9 cellular contexts compared by ENCODE assay signal in the genomic region with DNA sequence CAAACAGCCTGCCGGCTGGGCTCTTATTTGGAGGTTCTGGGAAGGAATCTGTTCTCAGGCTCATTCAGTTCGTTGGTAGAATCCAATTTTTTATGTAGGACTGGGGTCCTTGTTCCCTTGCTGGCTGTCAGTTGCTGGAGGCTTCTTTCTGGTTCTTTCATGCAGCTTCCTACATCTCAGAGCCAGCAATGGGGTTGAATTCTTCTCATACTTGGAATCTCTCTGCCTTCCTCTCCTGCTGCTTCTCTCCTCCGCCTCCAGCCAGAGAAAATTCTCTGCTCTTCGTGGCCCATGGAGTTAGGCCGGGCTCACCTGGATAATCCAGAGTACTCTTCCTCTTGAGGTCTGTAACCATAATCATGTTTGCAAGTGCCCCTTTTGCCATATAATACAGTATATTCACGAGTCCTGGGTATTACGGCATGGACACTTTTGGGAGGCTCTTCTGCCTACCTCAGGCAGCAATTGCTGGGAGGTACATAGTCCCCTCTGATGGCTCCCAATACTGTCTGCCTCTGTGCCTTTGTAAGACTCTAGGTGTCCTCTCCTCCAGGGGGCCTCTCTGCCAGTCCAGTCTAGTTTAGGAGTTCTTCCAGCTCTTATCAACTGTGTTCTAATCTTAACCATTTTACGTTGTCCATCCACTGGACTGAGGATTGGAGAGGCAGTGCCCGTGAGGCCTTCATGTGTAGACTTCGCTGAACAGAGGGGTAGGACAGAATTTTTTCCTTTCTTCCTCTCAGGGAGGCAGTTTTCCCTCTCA. TPM values are rescaled to one million over a fixed set of nuclear protein-coding genes. Genes with fewer than 3 reads are reported as not detected.
A peak's percentile ranks its signal among the peaks of the same experiment; 100 is the strongest.
DNase-seq lines count a peak whose midpoint lies in the region; ATAC-seq and TF ChIP-seq lines count a peak whose summit lies in the region.
"Had no signal": no experiment of that assay in that cellular context is flagged by ENCODE, and none has a peak within 500 bp of the region (broad histone marks: within the 10 kb centered on the region; RNA-seq: fewer than 3 reads in every experiment).

No MANE protein-coding gene starts in this region.

- H2BK120ac ChIP-seq in trophoblast cell (ENCODE audit: insufficient read depth, low read length, poor library complexity) = no peak overlapping the region

- ATAC-seq in SK-N-SH treated with all-trans-retinoic acid at 6 μM for 48 hours (no peak), HG02970 (IDR thresholded peaks at IDR 0.05; ENCODE audit: low FRiP score, unreplicated experiment) (no peak)

- CTCF ChIA-PET in SK-N-SH (lab: Yijun Ruan, JAX) = interaction anchor here (1.0 to 2.0 kb wide), 3 partner anchors 9 to 26 kb away, joined by 3 to 5 read pairs (median 5); no protein-coding TSS in a partner anchor
- CTCF ChIA-PET in PC-9 (lab: Charles Lee) = no interaction called here

- no TSS peak for BruUV-seq in PC-9 (replicated peaks; lab: Mats Ljungman, UMichigan)

- no peak overlapping the region for H4K12ac ChIP-seq in trophoblast cell (ENCODE audit: low read depth, low read length)

- TF ChIP-seq RAD21 in SK-N-SH (IDR thresholded peaks at IDR 0.05; ENCODE audit: low read length) = no peak

- peaks cover 13% of the 10 kb centered on the region for H3K27me3 Mint-ChIP-seq in endothelial cell (ENCODE audit: unreplicated experiment)

- peak overlapping the region; percentile 37 for H3K27ac Mint-ChIP-seq in endothelial cell (ENCODE audit: unreplicated experiment)

- H4K20me1 ChIP-seq in SK-N-SH (ENCODE audit: insufficient read depth) = peaks cover 14% of the 10 kb centered on the region; the same call in 1 of the 2 replicates
- H4K20me1 ChIP-seq in PC-9 (ENCODE audit: insufficient read depth) = no peaks in the 10 kb centered on the region; the same call in 1 of the 2 replicates

- no peak overlapping the region for H3K14ac ChIP-seq in trophoblast cell (ENCODE audit: low read length)

- H3K4me3 Mint-ChIP-seq in endothelial cell (ENCODE audit: unreplicated experiment) = peak overlapping the region; percentile 81

- H3K79me1 ChIP-seq in trophoblast cell (ENCODE audit: low read length) = peaks cover 10% of the 10 kb centered on the region

- DNase-seq in SK-N-SH (no peak), PC-9 (no peak), endothelial cell (ENCODE audit: low spot score) (no peak), trophoblast cell (peak in 1 of 2 donors; percentile 32), occipital lobe (lab: John Stamatoyannopoulos, UW) (no peak), DMS153 treated with DMSO at 0.1 percent for 48 hours (lab: John Stamatoyannopoulos, UW; ENCODE audit: unreplicated experiment) (no peak)

- POLR2A ChIA-PET in SK-N-SH (lab: Yijun Ruan, JAX) = no interaction called here
- POLR2A ChIA-PET in PC-9 (lab: Charles Lee; ENCODE audit: unreplicated experiment) = interaction anchor here (0.7 kb wide), 1 partner anchor 33 kb away, joined by 8 read pairs; no protein-coding TSS in a partner anchor

- H3K4me2 ChIP-seq in SK-N-SH = peak overlapping the region; percentile 96
- peak overlapping the region; percentile 95 for H3K4me2 ChIP-seq in PC-9
- H3K4me2 ChIP-seq in trophoblast cell (ENCODE audit: low read length) = peak overlapping the region; percentile 99

- no peaks in the 10 kb centered on the region for H3K27me3 ChIP-seq in SK-N-SH (ENCODE audit: insufficient read depth)
- H3K27me3 ChIP-seq in PC-9 (ENCODE audit: insufficient read depth, low read depth) = no peaks in the 10 kb centered on the region
- H3K27me3 ChIP-seq in trophoblast cell (ENCODE audit: insufficient read depth, low read length) = no peaks in the 10 kb centered on the region

- H3K9ac ChIP-seq in SK-N-SH = no peak overlapping the region
- H3K9ac ChIP-seq in trophoblast cell (ENCODE audit: low read length) = no peak overlapping the region

- H3F3A ChIP-seq in SK-N-SH (replicated peaks; ENCODE audit: insufficient read depth) (peaks cover 3% of the 10 kb centered on the region), PC-9 (ENCODE audit: insufficient read depth, low read depth) (peaks cover 10% of the 10 kb centered on the region)

- H4K8ac ChIP-seq in trophoblast cell (ENCODE audit: low read depth, low read length) = no peak overlapping the region

- H3K4me3 ChIP-seq in SK-N-SH (ENCODE audit: low read depth in 2 of 2, low read length in 1 of 2) (peak overlapping the region; percentile 84 to 99; a peak in 3 of 4 replicates), PC-9 (peak overlapping the region; percentile 82; the same call in 1 of the 2 replicates), trophoblast cell (ENCODE audit: low read depth, low read length) (no peak overlapping the region)

- no peak overlapping the region for H3K18ac ChIP-seq in trophoblast cell (ENCODE audit: low read length)

- H4K91ac ChIP-seq in trophoblast cell (ENCODE audit: low read depth, low read length) = no peak overlapping the region

- TF ChIP-seq EP300 in SK-N-SH (IDR thresholded peaks at IDR 0.05; ENCODE audit: borderline replicate concordance in 1 of 2, low read depth in 1 of 2, low read length in 1 of 2) = no peak

- 80% methylated on average over 10 of the region's 10 CpGs for WGBS in SK-N-SH (ENCODE audit: low lambda C conversion rate)
- WGBS in trophoblast cell (ENCODE audit: extremely low coverage, insufficient coverage, insufficient read length) = no CpG with 5 or more reads among the region's 10 CpGs

- H3K9me3 ChIP-seq in SK-N-SH (no peaks in the 10 kb centered on the region), PC-9 (ENCODE audit: insufficient read depth, low read depth) (no peaks in the 10 kb centered on the region), trophoblast cell (ENCODE audit: insufficient read depth, low read depth, low read length) (no peaks in the 10 kb centered on the region)

- peak overlapping the region; percentile 41 for H3K4ac ChIP-seq in trophoblast cell (ENCODE audit: low read depth, low read length)

- no peak overlapping the region for H2AFZ ChIP-seq in SK-N-SH (ENCODE audit: low read depth)
- H2AFZ ChIP-seq in PC-9 = no peak overlapping the region
- H2AFZ ChIP-seq in trophoblast cell (ENCODE audit: insufficient read depth, low read length, poor library complexity) = no peak overlapping the region

- H3K9me2 ChIP-seq in SK-N-SH (no peaks in the 10 kb centered on the region), PC-9 (ENCODE audit: insufficient read depth) (no peaks in the 10 kb centered on the region)

- peaks cover 6% of the 10 kb centered on the region for H3K9me3 Mint-ChIP-seq in endothelial cell (ENCODE audit: unreplicated experiment)

- H2BK12ac ChIP-seq in trophoblast cell (ENCODE audit: low read length) = no peak overlapping the region

- H3K4me1 ChIP-seq in SK-N-SH (ENCODE audit: control insufficient read depth in 1 of 2, insufficient read depth in 2 of 2, low read depth in 1 of 2, low read length in 1 of 2) (peaks cover 4 to 21% of the 10 kb centered on the region in 2 experiments; a peak in 3 of 4 replicates), PC-9 (replicated peaks; ENCODE audit: insufficient read depth) (peaks cover 12% of the 10 kb centered on the region), trophoblast cell (ENCODE audit: control insufficient read depth in 1 of 2, insufficient read depth in 2 of 2, low read length in 2 of 2) (peaks cover 5 to 16% of the 10 kb centered on the region in 2 experiments)

- no peak overlapping the region for H2AK5ac ChIP-seq in trophoblast cell (ENCODE audit: low read length)

- H3K36me3 Mint-ChIP-seq in endothelial cell (ENCODE audit: low read depth, unreplicated experiment) = peaks cover 16% of the 10 kb centered on the region

- H3K23ac ChIP-seq in trophoblast cell (ENCODE audit: low read length) = no peak overlapping the region

- no peak overlapping the region for H2BK5ac ChIP-seq in trophoblast cell (ENCODE audit: low read depth, low read length, poor library complexity)

- TF ChIP-seq CTCF in SK-N-SH (IDR thresholded peaks at IDR 0.05) (no peak), PC-9 (conservative IDR thresholded peaks at IDR 0.05) (no peak), endothelial cell (IDR thresholded peaks at IDR 0.05; ENCODE audit: unreplicated experiment) (no peak)

- H3K79me2 ChIP-seq in SK-N-SH (ENCODE audit: insufficient read depth) (peaks cover 86% of the 10 kb centered on the region), PC-9 (ENCODE audit: low read depth) (peaks cover 59% of the 10 kb centered on the region), trophoblast cell (ENCODE audit: control insufficient read depth, insufficient read depth, low read length, poor library complexity) (peaks cover 8% of the 10 kb centered on the region)

- H3K36me3 ChIP-seq in SK-N-SH (replicated peaks in 1 of 2; ENCODE audit: control insufficient read depth in 1 of 2, insufficient read depth in 2 of 2, low read length in 1 of 2) = peaks cover 0 to 4% of the 10 kb centered on the region in 2 experiments
- 0 out of 2 replicates have a peak, but pooled peaks cover 3% of the 10 kb centered on the region for H3K36me3 ChIP-seq in PC-9 (ENCODE audit: low read depth)
- H3K36me3 ChIP-seq in trophoblast cell (ENCODE audit: control insufficient read depth in 1 of 2, insufficient read depth in 2 of 2, low read length in 2 of 2) = peaks cover 2 to 10% of the 10 kb centered on the region in 2 experiments

- H3K27ac ChIP-seq in SK-N-SH (ENCODE audit: low read depth in 2 of 2, low read length in 1 of 2) = no peak overlapping the region
- no peak overlapping the region for H3K27ac ChIP-seq in PC-9
- peak overlapping the region; percentile 5 for H3K27ac ChIP-seq in trophoblast cell (ENCODE audit: low read depth, low read length)
- H3K27ac ChIP-seq: 22Rv1 had no signal

- H3K4me1 Mint-ChIP-seq in endothelial cell (ENCODE audit: unreplicated experiment) = peaks cover 51% of the 10 kb centered on the region

- intact Hi-C loops in PC-9 (cut with micrococcal nuclease; ENCODE audit: unreplicated experiment) = no loop called here

TF ChIP-seq in SK-N-SH, 30 proteins besides CTCF, POLR2A, EP300 and RAD21 (continues in another document):
- TF ChIP-seq TAF1 (IDR thresholded peaks at IDR 0.05; ENCODE audit: borderline replicate concordance, low read depth, low read length) (no peak), POLR2AphosphoS5 (IDR thresholded peaks at IDR 0.05; ENCODE audit: low read depth, low read length) (no peak)

TF ChIP-seq in SK-N-SH treated with all-trans-retinoic acid at 6 μM for 48 hours, 23 proteins besides CTCF, POLR2A, EP300 and RAD21 (continues in another document):
- no peak for TF ChIP-seq ARNTL (CRISPR knock-in tag; IDR thresholded peaks at IDR 0.05; ENCODE audit: borderline replicate concordance, low read depth)
- no peak for TF ChIP-seq CSDC2 (CRISPR knock-in tag; IDR thresholded peaks at IDR 0.05)
- TF ChIP-seq SNAI2 (CRISPR knock-in tag; IDR thresholded peaks at IDR 0.05) = no peak

RNA-seq across cellular contexts. Expression of a gene that starts 2.2 kb away (rescaled TPM):
- polyA plus RNA-seq in SK-N-SH (2012; rRNA removed) = 6.0 and 6.9 TPM in 2 replicates
- polyA plus RNA-seq in SK-N-SH (2012; cell fraction: cytosol; rRNA removed) = 3.8 and 4.9 TPM in 2 replicates
- polyA plus RNA-seq in SK-N-SH (2012; cell fraction: nucleus; rRNA removed) = 18.9 and 20.0 TPM in 2 replicates
- total RNA-seq in PC-9 (2021) (17.4 and 17.9 TPM in 2 replicates), endothelial cell (ENCODE audit: unreplicated experiment) (38.5 TPM), occipital lobe (18.9 TPM)
- polyA plus RNA-seq in trophoblast cell (2013) = 16.7 and 17.7 TPM in 2 replicates

RNA-seq across cellular contexts. Expression of a gene that starts 2.3 kb away (rescaled TPM):
- 7.0 and 8.4 TPM in 2 replicates for polyA plus RNA-seq in SK-N-SH (2012; rRNA removed)
- polyA plus RNA-seq in SK-N-SH (2012; cell fraction: cytosol; rRNA removed) = 6.3 and 6.4 TPM in 2 replicates
- polyA plus RNA-seq in SK-N-SH (2012; cell fraction: nucleus; rRNA removed) = 30.2 and 33.9 TPM in 2 replicates
- 21.0 and 26.1 TPM in 2 replicates for total RNA-seq in PC-9 (2021)
- 44.1 TPM for total RNA-seq in endothelial cell (ENCODE audit: unreplicated experiment)
- polyA plus RNA-seq in trophoblast cell (2013) = 21.5 and 23.3 TPM in 2 replicates
- 34.9 TPM for total RNA-seq in occipital lobe
